27 cellular contexts compared by ENCODE assay signal in genomic region chr19:29086646-29087045, GRCh38.
"Had no signal": no experiment of that assay in that cellular context is flagged by ENCODE, and none has a peak within 500 bp of the region (broad histone marks: within the 10 kb centered on the region; RNA-seq: fewer than 3 reads in every experiment).

No MANE protein-coding gene starts in this region.

- H2AFZ ChIP-seq: neural progenitor cell had no signal

- H3K36me3 Mint-ChIP-seq: naive thymus-derived CD4-positive, alpha-beta T cell; natural killer cell; neural progenitor cell; stimulated activated naive B cell treated with anti-CD40 and anti-IgM and Interleukin-4, amounts not matched to agents 10 μg/mL and 1 μg/mL and 100 μg/mL, for 72 hours had no signal

- ATAC-seq: naive thymus-derived CD4-positive, alpha-beta T cell; natural killer cell; psoas muscle; right cardiac atrium; sciatic nerve; stimulated activated naive B cell treated with anti-CD40 and anti-IgM and Interleukin-4, amounts not matched to agents 10 μg/mL and 1 μg/mL and 100 μg/mL, for 72 hours had no signal

- H3K9ac ChIP-seq: neural progenitor cell had no signal

- H3K27me3 ChIP-seq: neural progenitor cell, neutrophil, thyroid gland, tibial nerve, upper lobe of left lung had no signal

- H3K4me3 ChIP-seq: neural progenitor cell, pancreas, psoas muscle, skin epidermis, smooth muscle cell, spleen, stomach, thoracic aorta, thyroid gland, tibial nerve, upper lobe of left lung had no signal

- H3K4me3 Mint-ChIP-seq: naive thymus-derived CD4-positive, alpha-beta T cell; natural killer cell; nephron; neural progenitor cell; stimulated activated naive B cell treated with anti-CD40 and anti-IgM and Interleukin-4, amounts not matched to agents 10 μg/mL and 1 μg/mL and 100 μg/mL, for 72 hours; stimulated activated naive CD8-positive, alpha-beta T cell treated with anti-CD3 and anti-CD28 coated beads, Interleukin-15, Interleukin-2, amounts not matched to agents 100 ng/mL and 50 ng/mL, for 24 hours had no signal

- H3K4me1 Mint-ChIP-seq: naive thymus-derived CD4-positive, alpha-beta T cell; natural killer cell; stimulated activated naive B cell treated with anti-CD40 and anti-IgM and Interleukin-4, amounts not matched to agents 10 μg/mL and 1 μg/mL and 100 μg/mL, for 72 hours had no signal

- H3K27ac Mint-ChIP-seq: naive thymus-derived CD4-positive, alpha-beta T cell; natural killer cell; nephron; neural progenitor cell; stimulated activated naive B cell treated with anti-CD40 and anti-IgM and Interleukin-4, amounts not matched to agents 10 μg/mL and 1 μg/mL and 100 μg/mL, for 72 hours; stimulated activated naive CD8-positive, alpha-beta T cell treated with anti-CD3 and anti-CD28 coated beads, Interleukin-15, Interleukin-2, amounts not matched to agents 100 ng/mL and 50 ng/mL, for 24 hours had no signal

- H3K27ac ChIP-seq: neural progenitor cell, neutrophil, pancreas, psoas muscle, skin epidermis, spleen, stomach, thoracic aorta, thyroid gland, tibial nerve, upper lobe of left lung had no signal

- DNase-seq: naive thymus-derived CD4-positive, alpha-beta T cell; natural killer cell; nucleus accumbens; psoas muscle; right cardiac atrium; spleen; stimulated activated CD4-positive, alpha-beta T cell treated with anti-CD3 and anti-CD28 coated beads, Interleukin-12 subunit alpha, Interleukin-12 subunit beta, amount 100 ng/mL, for 4 hours; stimulated activated CD4-positive, alpha-beta T cell treated with anti-CD3 and anti-CD28 coated beads, Interleukin-1b, Interleukin-23, amount 100 ng/mL, for 48 hours; stimulated activated CD4-positive, alpha-beta T cell treated with anti-CD3 and anti-CD28 coated beads, Interleukin-4, amount 100 ng/mL, for 1 hour; stimulated activated CD4-positive, alpha-beta T cell treated with anti-CD3 and anti-CD28 coated beads, Interleukin-4, amount 100 ng/mL, for 4 hours; stimulated activated CD8-positive, alpha-beta memory T cell treated with anti-CD3 and anti-CD28 coated beads, Interleukin-4, amount 100 ng/mL, for 48 hours; stimulated activated naive B cell treated with anti-CD40 and anti-IgM and Interleukin-4, amounts not matched to agents 10 μg/mL and 1 μg/mL and 100 μg/mL, for 72 hours; stimulated activated naive CD4-positive, alpha-beta T cell treated with Interleukin-2 at 50 U/mL for 16 hours; stomach; thyroid gland; trophoblast cell had no signal

- H3K9me3 ChIP-seq: neutrophil, pancreas, psoas muscle, stomach, thoracic aorta, thyroid gland, upper lobe of left lung had no signal

- H3K9me3 Mint-ChIP-seq: natural killer cell; nephron; stimulated activated naive CD8-positive, alpha-beta T cell treated with anti-CD3 and anti-CD28 coated beads, Interleukin-15, Interleukin-2, amounts not matched to agents 100 ng/mL and 50 ng/mL, for 24 hours had no signal

- H3K4me1 ChIP-seq: pancreas, psoas muscle, spleen, stomach, thyroid gland, tibial nerve, upper lobe of left lung had no signal

- H3K36me3 ChIP-seq: neural progenitor cell, neutrophil, pancreas, spleen, stomach, thoracic aorta, thyroid gland, tibial nerve, upper lobe of left lung had no signal

- H3K4me2 ChIP-seq: neural progenitor cell, smooth muscle cell had no signal

- FAIRE-seq: pancreas had no signal
